1 cellular context compared by ENCODE assay signal in the genomic region with DNA sequence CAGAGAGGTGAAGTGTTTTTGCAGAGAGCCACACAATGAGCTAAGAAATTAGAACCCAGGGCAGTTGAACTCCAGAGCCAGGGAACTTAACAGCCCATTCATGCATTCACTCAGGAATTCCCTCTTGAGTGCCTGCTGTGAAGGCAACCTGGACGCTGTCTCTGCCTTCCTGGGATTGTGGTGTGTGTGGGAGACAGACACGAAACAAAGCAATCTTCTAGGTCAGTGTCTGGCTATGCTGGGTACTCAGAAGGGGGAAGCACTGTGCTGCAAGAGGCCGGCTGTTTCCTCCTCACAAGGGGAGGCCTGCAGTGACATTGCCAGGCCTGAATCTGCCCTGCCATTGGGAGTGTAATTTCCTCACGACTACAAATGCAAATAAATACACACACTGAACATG.
TF ChIP-seq lines count a peak whose summit lies in the region.

No MANE protein-coding gene starts in this region.

TF ChIP-seq in K562, 482 proteins besides CTCF, POLR2A, EP300 and RAD21:
- no peak for TF ChIP-seq ZNF174 (CRISPR knock-in tag; IDR thresholded peaks at IDR 0.05)
- TF ChIP-seq ARHGAP35 (IDR thresholded peaks at IDR 0.05; ENCODE audit: partially characterized antibody): no peak
- TF ChIP-seq, protein P1, sequence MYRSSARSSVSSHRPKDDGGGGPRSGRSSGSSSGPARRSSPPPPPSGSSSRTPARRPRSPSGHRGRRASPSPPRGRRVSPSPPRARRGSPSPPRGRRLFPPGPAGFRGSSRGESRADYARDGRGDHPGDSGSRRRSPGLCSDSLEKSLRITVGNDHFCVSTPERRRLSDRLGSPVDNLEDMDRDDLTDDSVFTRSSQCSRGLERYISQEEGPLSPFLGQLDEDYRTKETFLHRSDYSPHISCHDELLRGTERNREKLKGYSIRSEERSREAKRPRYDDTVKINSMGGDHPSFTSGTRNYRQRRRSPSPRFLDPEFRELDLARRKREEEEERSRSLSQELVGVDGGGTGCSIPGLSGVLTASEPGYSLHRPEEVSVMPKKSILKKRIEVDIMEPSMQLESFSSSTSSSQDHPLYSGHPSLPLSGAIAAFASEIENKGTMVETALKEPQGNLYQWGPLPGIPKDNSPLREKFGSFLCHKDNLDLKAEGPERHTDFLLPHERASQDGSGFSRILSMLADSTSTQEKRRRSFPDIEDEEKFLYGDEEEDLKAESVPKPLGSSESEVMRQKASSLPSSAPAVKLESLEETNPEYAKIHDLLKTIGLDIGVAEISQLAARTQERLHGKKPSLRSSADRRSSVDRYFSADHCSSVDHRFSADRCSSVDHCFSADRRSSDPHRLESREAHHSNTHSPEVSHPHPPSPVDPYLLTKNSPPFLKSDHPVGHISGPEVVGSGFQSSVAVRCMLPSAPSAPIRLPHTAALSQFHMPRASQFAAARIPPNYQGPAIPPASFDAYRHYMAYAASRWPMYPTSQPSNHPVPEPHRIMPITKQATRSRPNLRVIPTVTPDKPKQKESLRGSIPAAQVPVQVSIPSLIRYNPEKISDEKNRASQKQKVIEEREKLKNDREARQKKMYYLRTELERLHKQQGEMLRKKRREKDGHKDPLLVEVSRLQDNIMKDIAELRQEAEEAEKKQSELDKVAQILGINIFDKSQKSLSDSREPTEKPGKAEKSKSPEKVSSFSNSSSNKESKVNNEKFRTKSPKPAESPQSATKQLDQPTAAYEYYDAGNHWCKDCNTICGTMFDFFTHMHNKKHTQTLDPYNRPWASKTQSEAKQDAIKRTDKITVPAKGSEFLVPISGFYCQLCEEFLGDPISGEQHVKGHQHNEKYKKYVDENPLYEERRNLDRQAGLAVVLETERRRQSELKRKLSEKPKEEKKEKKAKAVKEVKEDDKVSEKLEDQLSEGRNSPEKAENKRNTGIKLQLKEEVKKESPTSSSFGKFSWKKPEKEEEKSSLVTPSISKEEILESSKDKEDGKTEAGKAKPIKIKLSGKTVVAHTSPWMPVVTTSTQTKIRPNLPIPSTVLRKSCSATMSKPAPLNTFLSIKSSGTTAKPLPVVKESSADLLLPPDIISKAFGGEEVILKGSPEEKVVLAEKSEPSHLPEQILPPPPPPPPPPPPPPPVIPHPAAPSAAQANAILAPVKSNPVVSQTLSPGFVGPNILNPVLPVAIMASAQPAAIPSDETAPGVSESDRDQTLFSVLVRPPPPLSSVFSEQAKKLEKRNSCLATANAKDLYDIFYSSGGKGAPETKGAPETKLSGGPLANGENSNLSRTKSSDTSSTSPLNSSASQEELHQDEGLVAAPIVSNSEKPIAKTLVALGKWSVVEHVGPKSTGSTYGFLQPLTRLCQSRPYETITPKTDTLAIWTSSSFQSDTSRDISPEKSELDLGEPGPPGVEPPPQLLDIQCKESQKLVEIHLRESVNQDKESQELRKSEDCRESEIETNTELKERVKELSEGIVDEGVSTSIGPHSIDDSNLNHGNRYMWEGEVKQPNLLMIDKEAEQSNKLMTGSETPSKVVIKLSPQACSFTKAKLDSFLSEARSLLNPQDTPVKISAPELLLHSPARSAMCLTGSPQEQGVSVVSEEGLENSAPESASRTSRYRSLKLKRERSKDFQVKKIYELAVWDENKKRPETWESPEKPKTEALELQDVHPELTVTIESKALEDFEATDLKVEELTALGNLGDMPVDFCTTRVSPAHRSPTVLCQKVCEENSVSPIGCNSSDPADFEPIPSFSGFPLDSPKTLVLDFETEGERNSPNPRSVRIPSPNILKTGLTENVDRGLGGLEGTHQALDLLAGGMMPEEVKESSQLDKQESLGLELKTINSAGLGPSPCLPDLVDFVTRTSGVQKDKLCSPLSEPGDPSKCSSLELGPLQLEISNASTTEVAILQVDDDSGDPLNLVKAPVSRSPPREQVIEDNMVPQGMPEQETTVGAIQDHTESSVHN (IDR thresholded peaks at IDR 0.05; ENCODE audit: borderline replicate concordance in 1 of 2, low read depth in 1 of 2): no peak
- no peak for TF ChIP-seq ZNF280B (CRISPR knock-in tag; IDR thresholded peaks at IDR 0.05)
- TF ChIP-seq ZBTB26 (CRISPR knock-in tag; IDR thresholded peaks at IDR 0.05): no peak
- no peak for TF ChIP-seq ESRRA (IDR thresholded peaks at IDR 0.05; ENCODE audit: borderline replicate concordance, low read depth)
- no peak for TF ChIP-seq SRSF3 (IDR thresholded peaks at IDR 0.05; ENCODE audit: insufficient read depth, low read length)
- no peak for TF ChIP-seq FOS (IDR thresholded peaks at IDR 0.05; ENCODE audit: extremely low read depth, insufficient read length)
- TF ChIP-seq, protein P2, sequence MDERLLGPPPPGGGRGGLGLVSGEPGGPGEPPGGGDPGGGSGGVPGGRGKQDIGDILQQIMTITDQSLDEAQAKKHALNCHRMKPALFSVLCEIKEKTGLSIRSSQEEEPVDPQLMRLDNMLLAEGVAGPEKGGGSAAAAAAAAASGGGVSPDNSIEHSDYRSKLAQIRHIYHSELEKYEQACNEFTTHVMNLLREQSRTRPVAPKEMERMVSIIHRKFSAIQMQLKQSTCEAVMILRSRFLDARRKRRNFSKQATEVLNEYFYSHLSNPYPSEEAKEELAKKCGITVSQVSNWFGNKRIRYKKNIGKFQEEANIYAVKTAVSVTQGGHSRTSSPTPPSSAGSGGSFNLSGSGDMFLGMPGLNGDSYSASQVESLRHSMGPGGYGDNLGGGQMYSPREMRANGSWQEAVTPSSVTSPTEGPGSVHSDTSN (CRISPR knock-in tag; IDR thresholded peaks at IDR 0.05; ENCODE audit: low read depth): no peak
- TF ChIP-seq, protein P2 (tag; conservative IDR thresholded peaks at IDR 0.05; ENCODE audit: low read depth): no peak
- TF ChIP-seq ZNF79 (CRISPR knock-in tag; IDR thresholded peaks at IDR 0.05; ENCODE audit: low read depth): no peak
